Comparison of ENCODE assay signal across 16 cellular contexts in genomic region chr11:125102544-125102943, GRCh38.
"Had no signal": no experiment of that assay in that cellular context is flagged by ENCODE, and none has a peak within 500 bp of the region (broad histone marks: within the 10 kb centered on the region; RNA-seq: fewer than 3 reads in every experiment).

No MANE protein-coding gene starts in this region.

- H3K27ac ChIP-seq: epithelial cell of prostate, tibial artery, vagina, WERI-Rb-1 had no signal

- H3K27me3 ChIP-seq: dorsolateral prefrontal cortex, tibial artery, vagina had no signal

- H3K4me3 ChIP-seq: dorsolateral prefrontal cortex, tibial artery, vagina had no signal

- H3K4me1 ChIP-seq: tibial artery, vagina had no signal

- H3K9me3 ChIP-seq: tibial artery, vagina had no signal

- DNase-seq: activated CD4-positive, alpha-beta memory T cell treated with anti-CD3 and anti-CD28 coated beads for 36 hours; activated CD8-positive, alpha-beta memory T cell treated with anti-CD3 and anti-CD28 coated beads, Interleukin-2, amount 10 ng/mL, durations not matched to agents 7 days and 5 days; amniotic stem cell; dorsolateral prefrontal cortex; endodermal cell; foreskin melanocyte; head of caudate nucleus; retina; stimulated activated naive CD8-positive, alpha-beta T cell treated with anti-CD3 and anti-CD28 coated beads, Interleukin-15, Interleukin-2, amounts not matched to agents 100 U/mL and 50 U/mL, for 24 hours; substantia nigra; T-helper 17 cell; tibial artery; WERI-Rb-1 had no signal

- ATAC-seq: activated CD8-positive, alpha-beta memory T cell treated with anti-CD3 and anti-CD28 coated beads, Interleukin-2, amount 10 ng/mL, durations not matched to agents 7 days and 5 days; natural killer cell treated with Interleukin-12 subunit alpha and Interleukin-12 subunit beta and Interleukin-15 and Interleukin-18, amount 100 ng/mL, for 72 hours; stimulated activated naive CD8-positive, alpha-beta T cell treated with anti-CD3 and anti-CD28 coated beads, Interleukin-15, Interleukin-2, amounts not matched to agents 100 U/mL and 50 U/mL, for 24 hours; T-helper 17 cell had no signal
